ENCODE assay signal across 8 cellular contexts in the genomic region with DNA sequence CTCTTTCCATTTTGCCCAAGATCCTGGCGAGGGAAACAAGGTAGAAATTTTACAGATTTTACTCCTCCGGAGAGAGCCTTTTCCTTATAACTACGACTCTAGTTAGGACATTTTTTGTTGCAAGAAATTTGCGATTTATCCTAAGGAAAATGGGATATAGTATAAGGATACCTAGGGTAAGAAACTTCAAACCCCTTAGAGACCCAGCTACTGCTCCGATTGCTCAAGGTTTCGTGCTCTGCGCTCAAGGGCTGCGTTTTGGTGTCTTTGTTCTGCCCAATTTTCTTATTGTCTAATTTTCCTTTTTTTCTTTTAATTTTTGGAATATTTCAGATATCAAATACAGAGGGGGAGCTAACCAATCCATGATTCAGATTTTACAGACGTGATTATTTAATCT. TPM values are rescaled to one million over a fixed set of nuclear protein-coding genes. Genes with fewer than 3 reads are reported as not detected.
DNase-seq lines count a peak whose midpoint lies in the region; ATAC-seq and TF ChIP-seq lines count a peak whose summit lies in the region.

No MANE protein-coding gene starts in this region.

- no peaks in the 10 kb centered on the region for H3K27me3 ChIP-seq in kidney epithelial cell (ENCODE audit: control insufficient read depth, insufficient read depth, low read length)
- H3K27me3 ChIP-seq in tibial artery = no peaks in the 10 kb centered on the region

- peak overlapping the region; percentile 97 to 99 for H3K27ac ChIP-seq in tibial artery

- H3K27me3 Mint-ChIP-seq in activated T-cell treated with anti-CD3 and anti-CD28 coated beads, Interleukin-2, amount 50 U/mL, for 4 hours (ENCODE audit: low read depth) = no peaks in the 10 kb centered on the region
- H3K27me3 Mint-ChIP-seq in activated T-helper 17 cell treated with anti-CD3 and anti-CD28 coated beads, Interleukin-2, amount 50 U/mL, for 72 hours = no peaks in the 10 kb centered on the region

- intact Hi-C loops in tibial artery (cut with DNase I; ENCODE audit: low total_unique reads) = loop anchor here (5.0 to 10.0 kb wide), 2 partner anchors 80 to 193 kb away; a partner anchor contains a TSS

- no peak for DNase-seq in activated T-cell treated with anti-CD3 and anti-CD28 coated beads, Interleukin-2, amount 50 U/mL, for 4 hours
- no peak for DNase-seq in activated T-cell treated with anti-CD3 and anti-CD28 coated beads, Interleukin-2, amount 50 U/mL, for 48 hours
- DNase-seq in kidney epithelial cell (ENCODE audit: low read depth) (no peak), tibial artery (no peak), MV-4-11 (lab: John Stamatoyannopoulos, UW) (no peak), NCI-H2029 treated with DMSO at 0.1 percent for 48 hours (lab: John Stamatoyannopoulos, UW) (no peak), middle frontal gyrus (ENCODE audit: extremely low spot score, low spot score) (no peak)

- H3K36me3 ChIP-seq in kidney epithelial cell (ENCODE audit: control insufficient read depth, insufficient read depth, low read length) = no peaks in the 10 kb centered on the region
- no peaks in the 10 kb centered on the region for H3K36me3 ChIP-seq in tibial artery

- no peak for ATAC-seq in activated T-cell treated with anti-CD3 and anti-CD28 coated beads, Interleukin-2, amount 50 U/mL, for 4 hours
- no peak for ATAC-seq in activated T-helper 17 cell treated with anti-CD3 and anti-CD28 coated beads, Interleukin-2, amount 50 U/mL, for 72 hours (replicated peaks)

- peaks cover 0 to 24% (median 14%) of the 10 kb centered on the region in 4 donors for H3K4me1 ChIP-seq in tibial artery

- peak overlapping the region; percentile 90 for H3K4me3 Mint-ChIP-seq in activated T-cell treated with anti-CD3 and anti-CD28 coated beads, Interleukin-2, amount 50 U/mL, for 4 hours
- peak overlapping the region; percentile 88 for H3K4me3 Mint-ChIP-seq in activated T-helper 17 cell treated with anti-CD3 and anti-CD28 coated beads, Interleukin-2, amount 50 U/mL, for 72 hours

- no peaks in the 10 kb centered on the region for H3K9me3 Mint-ChIP-seq in activated T-cell treated with anti-CD3 and anti-CD28 coated beads, Interleukin-2, amount 50 U/mL, for 4 hours
- H3K9me3 Mint-ChIP-seq in activated T-helper 17 cell treated with anti-CD3 and anti-CD28 coated beads, Interleukin-2, amount 50 U/mL, for 72 hours = no peaks in the 10 kb centered on the region

- H3K27ac Mint-ChIP-seq in activated T-helper 17 cell treated with anti-CD3 and anti-CD28 coated beads, Interleukin-2, amount 50 U/mL, for 72 hours = peak overlapping the region; percentile 95

- TF ChIP-seq CTCF in kidney epithelial cell (IDR thresholded peaks at IDR 0.05; ENCODE audit: insufficient read depth, low read length, poor library complexity, severe bottlenecking) (no peak), tibial artery (IDR thresholded peaks at IDR 0.05) (no peak)

- H3K9me3 ChIP-seq in tibial artery = no peaks in the 10 kb centered on the region

- H3K4me3 ChIP-seq in kidney epithelial cell (ENCODE audit: low read depth, low read length) (peak overlapping the region; percentile 86), tibial artery (peak overlapping the region; percentile 69 to 71)

- peaks cover 53% of the 10 kb centered on the region for H3K4me1 Mint-ChIP-seq in activated T-cell treated with anti-CD3 and anti-CD28 coated beads, Interleukin-2, amount 50 U/mL, for 4 hours (ENCODE audit: low read depth)
- H3K4me1 Mint-ChIP-seq in activated T-helper 17 cell treated with anti-CD3 and anti-CD28 coated beads, Interleukin-2, amount 50 U/mL, for 72 hours = peaks cover 22% of the 10 kb centered on the region

- H3K36me3 Mint-ChIP-seq in activated T-cell treated with anti-CD3 and anti-CD28 coated beads, Interleukin-2, amount 50 U/mL, for 4 hours (ENCODE audit: insufficient read depth) = peaks cover 4% of the 10 kb centered on the region
- H3K36me3 Mint-ChIP-seq in activated T-helper 17 cell treated with anti-CD3 and anti-CD28 coated beads, Interleukin-2, amount 50 U/mL, for 72 hours (ENCODE audit: low read depth) = peaks cover 20% of the 10 kb centered on the region

RNA-seq across cellular contexts. Expression of a gene that starts 1.5 kb away (rescaled TPM):
- 10 to 100 TPM; 41.9 to 46.5 (median 44.6) TPM for total RNA-seq in activated T-cell treated with anti-CD3 and anti-CD28 coated beads, Interleukin-2, amount 50 U/mL, for 4 hours
- total RNA-seq in activated T-helper 17 cell treated with anti-CD3 and anti-CD28 coated beads, Interleukin-2, amount 50 U/mL, for 72 hours = 100 to 1,000 TPM in 1 of 2 donors, 10 to 100 TPM in 1; 69.2 to 105 TPM
- total RNA-seq in kidney epithelial cell = 126 and 139 TPM in 2 replicates

RNA-seq across cellular contexts. Expression of a gene that starts 1.7 kb away (rescaled TPM):
- 10 to 100 TPM; 14.7 to 17.8 (median 15.9) TPM for total RNA-seq in activated T-cell treated with anti-CD3 and anti-CD28 coated beads, Interleukin-2, amount 50 U/mL, for 4 hours
- total RNA-seq in activated T-helper 17 cell treated with anti-CD3 and anti-CD28 coated beads, Interleukin-2, amount 50 U/mL, for 72 hours = 10 to 100 TPM; 16.5 to 16.6 TPM
- 11.4 and 15.9 TPM in 2 replicates for total RNA-seq in kidney epithelial cell
